3 cellular contexts compared by ENCODE assay signal in the genomic region with DNA sequence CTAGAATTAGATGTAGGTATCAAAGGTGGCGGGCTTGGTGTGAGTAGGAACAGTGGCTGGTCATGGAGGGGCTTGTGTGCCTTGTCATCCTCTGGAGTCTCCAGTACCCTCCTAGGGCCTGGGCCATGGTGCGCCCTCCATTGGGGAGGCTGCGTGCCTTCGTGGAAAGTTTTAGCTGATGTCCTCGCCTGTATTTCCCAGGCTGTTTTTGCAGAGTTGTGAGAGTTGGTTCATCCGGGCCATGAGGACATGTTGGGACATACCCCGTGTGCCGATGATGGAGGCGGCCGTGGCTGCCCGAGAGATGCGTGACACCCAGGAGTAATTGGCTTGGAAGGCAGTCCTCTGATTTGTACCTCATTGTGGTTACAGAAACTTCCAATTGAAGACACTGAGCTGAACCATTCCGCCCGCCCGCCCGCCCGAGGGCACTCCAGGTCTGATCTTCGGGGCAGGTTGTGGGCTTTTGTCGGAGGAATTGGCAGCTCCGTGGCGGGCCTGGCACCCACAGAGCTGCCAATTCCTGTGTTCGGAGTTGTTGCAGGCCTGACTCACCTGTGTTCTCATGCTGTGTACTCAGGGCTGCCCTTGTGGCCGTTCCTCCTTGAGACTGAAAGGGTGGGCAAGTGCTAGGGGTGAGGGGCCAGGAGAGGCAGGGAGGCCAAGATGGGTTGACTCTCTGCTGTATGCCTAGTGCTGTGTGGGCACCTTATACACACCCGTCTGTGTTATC. TPM values are rescaled to one million over a fixed set of nuclear protein-coding genes. Genes with fewer than 3 reads are reported as not detected.
"Had no signal": no experiment of that assay in that cellular context is flagged by ENCODE, and none has a peak within 500 bp of the region (broad histone marks: within the 10 kb centered on the region; RNA-seq: fewer than 3 reads in every experiment).

No MANE protein-coding gene starts in this region.

RNA-seq across cellular contexts. Expression of gene UPK3B, which starts 33.4 kb away (rescaled TPM):
- total RNA-seq: activated naive CD8-positive, alpha-beta T cell treated with anti-CD3 and anti-CD28 coated beads for 36 hours; epithelial cell of proximal tubule; frontal cortex had no signal
